ENCODE assay signal across 1 cellular context in the genomic region with DNA sequence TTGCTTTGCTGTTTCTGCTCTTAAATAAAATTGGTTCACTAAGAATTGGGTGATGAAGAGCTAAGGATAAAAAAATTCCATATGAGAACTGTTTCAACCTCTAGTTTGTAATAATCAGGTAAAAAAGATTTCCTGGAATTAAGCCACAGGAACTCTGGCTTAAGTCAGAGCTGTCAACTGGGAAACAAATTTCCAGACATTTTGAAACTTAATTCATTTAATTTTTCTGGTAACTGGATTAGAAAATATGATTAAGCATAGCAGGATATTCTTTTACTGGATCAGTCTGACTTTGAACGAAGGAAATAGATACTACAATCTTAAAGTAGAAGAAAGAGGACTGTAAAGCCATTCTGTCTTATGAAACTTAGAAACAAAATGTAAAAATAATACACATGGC.
TF ChIP-seq lines count a peak whose summit lies in the region.

No MANE protein-coding gene starts in this region.

TF ChIP-seq in SK-N-SH, 30 proteins besides CTCF, POLR2A, EP300 and RAD21 (continued from another document):
- TF ChIP-seq, protein P1, sequence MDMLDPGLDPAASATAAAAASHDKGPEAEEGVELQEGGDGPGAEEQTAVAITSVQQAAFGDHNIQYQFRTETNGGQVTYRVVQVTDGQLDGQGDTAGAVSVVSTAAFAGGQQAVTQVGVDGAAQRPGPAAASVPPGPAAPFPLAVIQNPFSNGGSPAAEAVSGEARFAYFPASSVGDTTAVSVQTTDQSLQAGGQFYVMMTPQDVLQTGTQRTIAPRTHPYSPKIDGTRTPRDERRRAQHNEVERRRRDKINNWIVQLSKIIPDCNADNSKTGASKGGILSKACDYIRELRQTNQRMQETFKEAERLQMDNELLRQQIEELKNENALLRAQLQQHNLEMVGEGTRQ (IDR thresholded peaks at IDR 0.05; ENCODE audit: borderline replicate concordance, low read depth, low read length), result no peak
- TF ChIP-seq, protein P2, sequence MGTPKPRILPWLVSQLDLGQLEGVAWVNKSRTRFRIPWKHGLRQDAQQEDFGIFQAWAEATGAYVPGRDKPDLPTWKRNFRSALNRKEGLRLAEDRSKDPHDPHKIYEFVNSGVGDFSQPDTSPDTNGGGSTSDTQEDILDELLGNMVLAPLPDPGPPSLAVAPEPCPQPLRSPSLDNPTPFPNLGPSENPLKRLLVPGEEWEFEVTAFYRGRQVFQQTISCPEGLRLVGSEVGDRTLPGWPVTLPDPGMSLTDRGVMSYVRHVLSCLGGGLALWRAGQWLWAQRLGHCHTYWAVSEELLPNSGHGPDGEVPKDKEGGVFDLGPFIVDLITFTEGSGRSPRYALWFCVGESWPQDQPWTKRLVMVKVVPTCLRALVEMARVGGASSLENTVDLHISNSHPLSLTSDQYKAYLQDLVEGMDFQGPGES (IDR thresholded peaks at IDR 0.05; ENCODE audit: low read depth, low read length), result no peak
- TF ChIP-seq JUND (IDR thresholded peaks at IDR 0.05), result no peak
